In the genomic region with DNA sequence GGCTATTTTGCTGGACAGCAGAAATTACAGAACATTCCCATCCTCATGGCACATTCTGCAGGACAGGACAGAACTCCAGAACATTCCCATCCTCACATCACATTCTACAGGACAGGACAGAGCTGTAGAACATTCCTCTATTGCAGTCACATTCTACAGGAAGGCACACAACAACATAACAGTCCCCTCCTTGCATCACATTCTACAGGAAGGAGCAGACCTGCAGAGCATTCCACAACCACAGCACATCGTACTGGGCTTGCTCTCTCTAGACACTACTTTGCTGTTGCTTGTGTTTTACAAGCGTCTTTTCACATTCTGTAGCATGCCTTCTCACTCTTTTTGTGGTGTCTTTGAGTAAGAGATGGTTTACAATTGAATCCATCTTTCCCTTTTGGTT, we compare ENCODE assay signal across 17 cellular contexts. TPM values are rescaled to one million over a fixed set of nuclear protein-coding genes. Genes with fewer than 3 reads are reported as not detected.
DNase-seq lines count a peak whose midpoint lies in the region; ATAC-seq, FAIRE-seq and TF ChIP-seq lines count a peak whose summit lies in the region.
"Had no signal": no experiment of that assay in that cellular context is flagged by ENCODE, and none has a peak within 500 bp of the region (broad histone marks: within the 10 kb centered on the region; RNA-seq: fewer than 3 reads in every experiment).

No MANE protein-coding gene starts in this region.

- H3K9ac ChIP-seq in K562 (ENCODE audit: insufficient read depth in 1 of 2, low read depth in 2 of 2, low read length in 2 of 2) = no peak overlapping the region
- no peak overlapping the region for H3K9ac ChIP-seq in mesendoderm (ENCODE audit: low read length)

- no peak overlapping the region for H3K56ac ChIP-seq in mesendoderm (ENCODE audit: low read length)

- no peak overlapping the region for H3K18ac ChIP-seq in mesendoderm (ENCODE audit: low read length)

- H3K4me2 ChIP-seq in K562 (ENCODE audit: insufficient read depth, low read length) = no peak overlapping the region
- H3K4me2 ChIP-seq in mesendoderm (ENCODE audit: low read length) = no peak overlapping the region

- intact Hi-C loops in K562 (cut with micrococcal nuclease) = no loop called here

- no peak overlapping the region for H2BK5ac ChIP-seq in mesendoderm (ENCODE audit: low read length)

- no peak overlapping the region for H3K4ac ChIP-seq in mesendoderm (ENCODE audit: low read depth, low read length)

- H3K4me1 ChIP-seq in HEK293 (ENCODE audit: control insufficient read depth, insufficient read depth, low read length) (no peaks in the 10 kb centered on the region), K562 (replicated peaks in 1 of 2; ENCODE audit: control insufficient read depth in 2 of 2, insufficient read depth in 2 of 2, low read length in 2 of 2) (no peaks in the 10 kb centered on the region), mesendoderm (ENCODE audit: control insufficient read depth, low read depth, low read length) (no peaks in the 10 kb centered on the region)
- H3K4me1 ChIP-seq: BE2C had no signal

- H3K36me3 Mint-ChIP-seq in naive thymus-derived CD8-positive, alpha-beta T cell = peaks cover 0 to 7% (median 0%) of the 10 kb centered on the region in 3 donors
- H3K36me3 Mint-ChIP-seq: CD4-positive, alpha-beta memory T cell had no signal

- TF ChIP-seq RAD21 in K562 (CRISPR knock-in tag; conservative IDR thresholded peaks at IDR 0.05 in 1 of 2, IDR thresholded peaks at IDR 0.05 in 1 of 2) = no peak

- no peaks in the 10 kb centered on the region for H3K4me1 Mint-ChIP-seq in naive thymus-derived CD8-positive, alpha-beta T cell

- no peak overlapping the region for H2AFZ ChIP-seq in K562 (ENCODE audit: low read depth, low read length)

- no peaks in the 10 kb centered on the region for H4K20me1 ChIP-seq in K562 (replicated peaks; ENCODE audit: control insufficient read depth, insufficient read depth, low read length)

- TF ChIP-seq EP300 in K562 (IDR thresholded peaks at IDR 0.05; ENCODE audit: low read length) = no peak

- H3K27ac Mint-ChIP-seq in naive thymus-derived CD8-positive, alpha-beta T cell = no peak overlapping the region
- H3K27ac Mint-ChIP-seq: CD4-positive, alpha-beta memory T cell had no signal

- H4K8ac ChIP-seq in mesendoderm (ENCODE audit: low read depth, low read length) = no peak overlapping the region

- no TSS peak for BruUV-seq in K562 (replicated peaks; lab: Mats Ljungman, UMichigan)

- in situ Hi-C loops in K562 (cut with MboI) = no loop called here

- H3K4me3 Mint-ChIP-seq in naive thymus-derived CD8-positive, alpha-beta T cell = no peak overlapping the region
- H3K4me3 Mint-ChIP-seq: CD4-positive, alpha-beta memory T cell had no signal

- peaks cover 0 to 1% (median 0%) of the 10 kb centered on the region in 5 donors for H3K27me3 Mint-ChIP-seq in naive thymus-derived CD8-positive, alpha-beta T cell

- POLR2A ChIA-PET in HEK293 (lab: Yijun Ruan, JAX) = interaction anchor here (0.6 to 1.0 kb wide), 2 partner anchors 12 to 22 kb away, joined by 3 read pairs; no protein-coding TSS in a partner anchor
- POLR2A ChIA-PET in K562 (lab: Yijun Ruan, JAX) = interaction anchor here (1.0 kb wide), 1 partner anchor 15 kb away, joined by 4 read pairs; no protein-coding TSS in a partner anchor
- POLR2A ChIA-PET in naive thymus-derived CD8-positive, alpha-beta T cell (lab: Charles Lee) = no interaction called here

- H3K79me2 ChIP-seq in K562 (ENCODE audit: control insufficient read depth, insufficient read depth, low read length) = no peaks in the 10 kb centered on the region
- no peaks in the 10 kb centered on the region for H3K79me2 ChIP-seq in mesendoderm (ENCODE audit: control insufficient read depth, insufficient read depth, low read length)

- H2BK15ac ChIP-seq in mesendoderm (replicated peaks; ENCODE audit: low read depth) = no peak overlapping the region

- DNase-seq in GM12891 (ENCODE audit: insufficient read length, low spot score) (no peak), K562 (ENCODE audit: extremely low read depth in 1 of 4, low spot score in 3 of 4) (no peak), mesendoderm (peak; percentile 36)
- no peak for DNase-seq in naive thymus-derived CD8-positive, alpha-beta T cell
- DNase-seq: BE2C; CD4-positive, alpha-beta memory T cell; DMS79; KBM-7 had no signal

- CTCF ChIA-PET in HEK293 (lab: Yijun Ruan, JAX) = no interaction called here
- CTCF ChIA-PET in K562 (lab: Yijun Ruan, JAX; ENCODE audit: low intra/inter-chr PET ratio) = no interaction called here

- H3K9me3 ChIP-seq in HEK293 (ENCODE audit: control insufficient read depth, insufficient read depth, low read depth, low read length) = no peaks in the 10 kb centered on the region
- no peaks in the 10 kb centered on the region; the same call in 1 of the 2 replicates for H3K9me3 ChIP-seq in K562 (replicated peaks; ENCODE audit: control insufficient read depth, insufficient read depth, low read depth, low read length)
- H3K9me3 ChIP-seq: BE2C had no signal

- 4% methylated on average over 2 of the region's 2 CpGs for WGBS in K562 (ENCODE audit: insufficient coverage, low coverage, missing lambda C conversion rate)
- WGBS in mesendoderm (ENCODE audit: extremely low coverage, insufficient coverage, low lambda C conversion rate) = no CpG with 5 or more reads among the region's 2 CpGs

- H3K4me3 ChIP-seq in HEK293 (ENCODE audit: low read depth, low read length) (no peak overlapping the region), K562 (no peak overlapping the region), mesendoderm (ENCODE audit: low read length) (no peak overlapping the region)

- H3K36me3 ChIP-seq in HEK293 (ENCODE audit: control insufficient read depth in 2 of 2, insufficient read depth in 1 of 2, low read length in 2 of 2) = peaks cover 0 to 5% of the 10 kb centered on the region in 2 experiments; a peak in 1 of 3 replicates
- H3K36me3 ChIP-seq in K562 (ENCODE audit: control insufficient read depth, insufficient read depth, low read length) = no peaks in the 10 kb centered on the region
- no peaks in the 10 kb centered on the region for H3K36me3 ChIP-seq in mesendoderm (ENCODE audit: control insufficient read depth, insufficient read depth, low read length)
- H3K36me3 ChIP-seq: BE2C had no signal

- no peaks in the 10 kb centered on the region for H3K9me1 ChIP-seq in K562 (ENCODE audit: control insufficient read depth, insufficient read depth, low read length)

- H3K27me3 ChIP-seq in K562 (ENCODE audit: control insufficient read depth in 2 of 2, insufficient read depth in 2 of 2, low read length in 2 of 2) (peaks cover 15 to 20% of the 10 kb centered on the region in 2 experiments), mesendoderm (ENCODE audit: insufficient read depth, low read length, poor library complexity) (no peaks in the 10 kb centered on the region)
- H3K27me3 ChIP-seq: BE2C had no signal

- H3K9me3 Mint-ChIP-seq in naive thymus-derived CD8-positive, alpha-beta T cell = no peaks in the 10 kb centered on the region
- H3K9me3 Mint-ChIP-seq: CD4-positive, alpha-beta memory T cell had no signal

- ATAC-seq in K562 (peak; percentile 66), HG03280 (IDR thresholded peaks at IDR 0.05; ENCODE audit: unreplicated experiment) (no peak), HG03342 (IDR thresholded peaks at IDR 0.05; ENCODE audit: unreplicated experiment) (no peak)
- ATAC-seq in naive thymus-derived CD8-positive, alpha-beta T cell = no peak
- ATAC-seq: HCT116 had no signal

- no peak overlapping the region for H4K5ac ChIP-seq in mesendoderm (ENCODE audit: low read length)

- no peak for TF ChIP-seq CTCF in HEK293 (tag by site-specific recombination; IDR thresholded peaks at IDR 0.05)
- TF ChIP-seq CTCF in K562 (IDR thresholded peaks at IDR 0.05 in 2 of 3, conservative IDR thresholded peaks at IDR 0.05 in 1 of 3; ENCODE audit: insufficient read depth in 2 of 3, low read depth in 1 of 3, low read length in 3 of 3) = no peak

- H3K79me1 ChIP-seq in mesendoderm (ENCODE audit: low read length) = no peaks in the 10 kb centered on the region

- FAIRE-seq in GM12891 (lab: Jason Lieb, UNC) (peak; percentile 48), K562 (lab: Jason Lieb, UNC) (no peak)
- FAIRE-seq: A204.1, GM12892, GM19239, H54 had no signal

- no peak overlapping the region for H3K27ac ChIP-seq in HEK293 (ENCODE audit: extremely low read depth, low read depth, low read length)
- H3K27ac ChIP-seq in K562 (ENCODE audit: extremely low read depth, low read depth, low read length) = no peak overlapping the region
- H3K27ac ChIP-seq in mesendoderm (ENCODE audit: low read depth, low read length) = no peak overlapping the region
- H3K27ac ChIP-seq: C4-2B had no signal

- TF ChIP-seq POLR2A in GM12891 (IDR thresholded peaks at IDR 0.05; ENCODE audit: low read depth, low read length) (no peak), K562 (conservative IDR thresholded peaks at IDR 0.05) (no peak)

- no peak overlapping the region for H2BK120ac ChIP-seq in mesendoderm (ENCODE audit: low read depth, low read length)

- no peak overlapping the region for H2AK5ac ChIP-seq in mesendoderm (ENCODE audit: low read length)

- no peak overlapping the region for H3K23ac ChIP-seq in mesendoderm (ENCODE audit: low read length)

RNA-seq across cellular contexts. Expression of a gene that starts 26.8 kb away (rescaled TPM):
- polyA plus RNA-seq in GM12891 (2012; ENCODE audit: low read depth, missing spikeins) = 11.9 TPM
- 34.9 and 56.2 TPM in 2 replicates for total RNA-seq in K562 (2011; cell fraction: chromatin; rRNA removed; ENCODE audit: low replicate concordance)
- 31.7 and 39.6 TPM in 2 replicates for total RNA-seq in K562 (2011; cell fraction: nucleolus; rRNA removed)
- 41.7 and 45.0 TPM in 2 replicates for total RNA-seq in K562 (2011; cell fraction: nucleoplasm; rRNA removed)
- 42.2 and 46.7 TPM in 2 replicates for total RNA-seq in K562 (2014; rRNA removed)
- 54.8 and 59.3 TPM in 2 replicates for total RNA-seq in K562 (2014; rRNA removed; fragmentation: Illumina TruSeq; extraction: Trizol)
- 27.4 and 28.5 TPM in 2 replicates for total RNA-seq in K562 (2015; rRNA removed; fragmentation: Illumina TruSeq; extraction: Trizol)
- total RNA-seq in K562 (2021) = 51.8 and 53.6 TPM in 2 replicates
- polyA plus RNA-seq in K562 (2011; rRNA removed) = 43.2 and 45.8 TPM in 2 replicates
- polyA plus RNA-seq in K562 (2011; cell fraction: cytosol; rRNA removed) = 26.1 and 31.2 TPM in 2 replicates
- polyA plus RNA-seq in K562 (2011; cell fraction: nucleus; rRNA removed) = 30.7 and 38.2 TPM in 2 replicates
- 20.0 and 24.2 TPM in 2 replicates for polyA plus RNA-seq in K562 (2012)
- polyA plus RNA-seq in K562 (2014; fragmentation: Illumina TruSeq; extraction: Trizol) = 32.5 and 36.4 TPM in 2 replicates
- polyA plus RNA-seq in K562 (2014; fragmentation: Nextera tagmentation; extraction: Ambion mirVana) = 10 to 100 TPM; 12.4 to 16.5 TPM
- 29.1 and 29.3 TPM in 2 replicates for polyA plus RNA-seq in K562 (2014; rRNA removed)
- 56.6 and 57.1 TPM in 2 replicates for polyA minus RNA-seq in K562 (2011; rRNA and poly(A)+ RNA removed)
- polyA minus RNA-seq in K562 (2011; cell fraction: cytosol; rRNA and poly(A)+ RNA removed) = 28.7 and 38.4 TPM in 2 replicates
- 13.1 and 24.0 TPM in 2 replicates for polyA minus RNA-seq in K562 (2011; cell fraction: nucleus; rRNA and poly(A)+ RNA removed)
- 5.9 TPM for polyA plus RNA-seq in mesendoderm (2013, experiment 1 of 2)
- polyA plus RNA-seq in mesendoderm (2013, experiment 2 of 2) = 6.2 TPM
- 10 to 100 TPM; 16.3 to 20.5 TPM for total RNA-seq in naive thymus-derived CD8-positive, alpha-beta T cell
- 10 to 100 TPM in 1 of 3 donors, 1 to 10 TPM in 2; 5.1 to 12.8 (median 8.9) TPM for polyA plus RNA-seq in naive thymus-derived CD8-positive, alpha-beta T cell

RNA-seq across cellular contexts. Expression of a gene that starts 40.6 kb away (rescaled TPM):
- 14.4 TPM for polyA plus RNA-seq in GM12891 (2012; ENCODE audit: low read depth, missing spikeins)
- total RNA-seq in K562 (2011; cell fraction: chromatin; rRNA removed; ENCODE audit: low replicate concordance) = 30.3 and 33.2 TPM in 2 replicates
- 21.0 and 33.4 TPM in 2 replicates for total RNA-seq in K562 (2011; cell fraction: nucleolus; rRNA removed)
- total RNA-seq in K562 (2011; cell fraction: nucleoplasm; rRNA removed) = 30.2 and 34.2 TPM in 2 replicates
- total RNA-seq in K562 (2014; rRNA removed) = 19.3 and 22.1 TPM in 2 replicates
- 23.3 and 23.7 TPM in 2 replicates for total RNA-seq in K562 (2014; rRNA removed; fragmentation: Illumina TruSeq; extraction: Trizol)
- 23.8 and 25.9 TPM in 2 replicates for total RNA-seq in K562 (2015; rRNA removed; fragmentation: Illumina TruSeq; extraction: Trizol)
- 26.2 and 28.0 TPM in 2 replicates for total RNA-seq in K562 (2021)
- 27.6 and 34.2 TPM in 2 replicates for polyA plus RNA-seq in K562 (2011; rRNA removed)
- 29.7 and 32.1 TPM in 2 replicates for polyA plus RNA-seq in K562 (2011; cell fraction: cytosol; rRNA removed)
- polyA plus RNA-seq in K562 (2011; cell fraction: nucleus; rRNA removed) = 25.3 and 33.4 TPM in 2 replicates
- 17.4 and 22.2 TPM in 2 replicates for polyA plus RNA-seq in K562 (2012)
- 32.5 and 33.6 TPM in 2 replicates for polyA plus RNA-seq in K562 (2014; fragmentation: Illumina TruSeq; extraction: Trizol)
- polyA plus RNA-seq in K562 (2014; fragmentation: Nextera tagmentation; extraction: Ambion mirVana) = 1 to 10 TPM; 2.2 to 3.2 TPM
- 23.2 and 27.0 TPM in 2 replicates for polyA plus RNA-seq in K562 (2014; rRNA removed)
- 34.4 and 42.9 TPM in 2 replicates for polyA minus RNA-seq in K562 (2011; rRNA and poly(A)+ RNA removed)
- 17.0 and 20.6 TPM in 2 replicates for polyA minus RNA-seq in K562 (2011; cell fraction: cytosol; rRNA and poly(A)+ RNA removed)
- 16.3 and 17.8 TPM in 2 replicates for polyA minus RNA-seq in K562 (2011; cell fraction: nucleus; rRNA and poly(A)+ RNA removed)
- polyA plus RNA-seq in mesendoderm (2013, experiment 1 of 2) = 22.2 TPM
- polyA plus RNA-seq in mesendoderm (2013, experiment 2 of 2) = 21.6 TPM
- total RNA-seq in naive thymus-derived CD8-positive, alpha-beta T cell = 10 to 100 TPM; 21.8 to 22.4 TPM
- polyA plus RNA-seq in naive thymus-derived CD8-positive, alpha-beta T cell = 1 to 10 TPM; 4.1 to 4.2 (median 4.2) TPM

RNA-seq across cellular contexts. Expression of a gene that starts 40.7 kb away (rescaled TPM):
- 5.0 TPM for polyA plus RNA-seq in GM12891 (2012; ENCODE audit: low read depth, missing spikeins)
- total RNA-seq in K562 (2011; cell fraction: chromatin; rRNA removed; ENCODE audit: low replicate concordance) = 69.7 and 74.5 TPM in 2 replicates
- 45.5 and 48.0 TPM in 2 replicates for total RNA-seq in K562 (2011; cell fraction: nucleolus; rRNA removed)
- total RNA-seq in K562 (2011; cell fraction: nucleoplasm; rRNA removed) = 44.4 and 45.0 TPM in 2 replicates
- 21.3 and 25.6 TPM in 2 replicates for total RNA-seq in K562 (2014; rRNA removed)
- 23.2 and 25.2 TPM in 2 replicates for total RNA-seq in K562 (2014; rRNA removed; fragmentation: Illumina TruSeq; extraction: Trizol)
- 28.0 and 28.3 TPM in 2 replicates for total RNA-seq in K562 (2015; rRNA removed; fragmentation: Illumina TruSeq; extraction: Trizol)
- 27.6 and 31.3 TPM in 2 replicates for total RNA-seq in K562 (2021)
- polyA plus RNA-seq in K562 (2011; rRNA removed) = 15.0 and 19.0 TPM in 2 replicates
- 13.4 and 16.4 TPM in 2 replicates for polyA plus RNA-seq in K562 (2011; cell fraction: cytosol; rRNA removed)
- polyA plus RNA-seq in K562 (2011; cell fraction: nucleus; rRNA removed) = 19.1 and 24.7 TPM in 2 replicates
- 6.8 and 14.3 TPM in 2 replicates for polyA plus RNA-seq in K562 (2012)
- 17.9 and 18.3 TPM in 2 replicates for polyA plus RNA-seq in K562 (2014; fragmentation: Illumina TruSeq; extraction: Trizol)
- polyA plus RNA-seq in K562 (2014; fragmentation: Nextera tagmentation; extraction: Ambion mirVana) = 1 to 10 TPM; 2.8 to 3.8 TPM
- polyA plus RNA-seq in K562 (2014; rRNA removed) = 12.9 and 14.7 TPM in 2 replicates
- 41.7 and 50.1 TPM in 2 replicates for polyA minus RNA-seq in K562 (2011; rRNA and poly(A)+ RNA removed)
- 18.9 and 26.2 TPM in 2 replicates for polyA minus RNA-seq in K562 (2011; cell fraction: cytosol; rRNA and poly(A)+ RNA removed)
- polyA minus RNA-seq in K562 (2011; cell fraction: nucleus; rRNA and poly(A)+ RNA removed) = 30.6 and 33.9 TPM in 2 replicates
- polyA plus RNA-seq in mesendoderm (2013, experiment 1 of 2) = 13.5 TPM
- 13.5 TPM for polyA plus RNA-seq in mesendoderm (2013, experiment 2 of 2)
- total RNA-seq in naive thymus-derived CD8-positive, alpha-beta T cell = 10 to 100 TPM; 11.2 to 13.2 TPM
- polyA plus RNA-seq in naive thymus-derived CD8-positive, alpha-beta T cell = 1 to 10 TPM; 5.7 to 8.5 (median 7.1) TPM
